17 cellular contexts compared by ENCODE assay signal in genomic region chr22:20089226-20089976, GRCh38. TPM values are rescaled to one million over a fixed set of nuclear protein-coding genes. Genes with fewer than 3 reads are reported as not detected.
DNase-seq lines count a peak whose midpoint lies in the region; ATAC-seq, FAIRE-seq and TF ChIP-seq lines count a peak whose summit lies in the region.
"Had no signal": no experiment of that assay in that cellular context is flagged by ENCODE, and none has a peak within 500 bp of the region (broad histone marks: within the 10 kb centered on the region; RNA-seq: fewer than 3 reads in every experiment).

No MANE protein-coding gene starts in this region.

- no peak for TF ChIP-seq POLR2A in K562 (conservative IDR thresholded peaks at IDR 0.05)

- WGBS in K562 (ENCODE audit: insufficient coverage, low coverage, missing lambda C conversion rate): 96% methylated on average over 17 of the region's 17 CpGs

- BruUV-seq in K562 (replicated peaks; lab: Mats Ljungman, UMichigan): no TSS peak

- H3K27me3 Mint-ChIP-seq in naive thymus-derived CD8-positive, alpha-beta T cell: no peaks in the 10 kb centered on the region
- H3K27me3 Mint-ChIP-seq: CD4-positive, alpha-beta memory T cell had no signal

- intact Hi-C loops in left ventricle myocardium superior (cut with micrococcal nuclease): no loop called here
- intact Hi-C loops in left ventricle myocardium inferior (cut with micrococcal nuclease): no loop called here
- intact Hi-C loops in K562 (cut with micrococcal nuclease): no loop called here
- intact Hi-C loops in ascending aorta (cut with DNase I): no loop called here

- H3K4me1 ChIP-seq in left ventricle myocardium inferior: peaks cover 29% of the 10 kb centered on the region
- H3K4me1 ChIP-seq in K562 (replicated peaks in 1 of 2; ENCODE audit: control insufficient read depth in 2 of 2, insufficient read depth in 2 of 2, low read length in 2 of 2): peaks cover 13 to 24% of the 10 kb centered on the region in 2 experiments
- peaks cover 0 to 5% of the 10 kb centered on the region in 2 donors for H3K4me1 ChIP-seq in ascending aorta

- H3K36me3 ChIP-seq in left ventricle myocardium inferior (peaks cover 90% of the 10 kb centered on the region), K562 (ENCODE audit: control insufficient read depth, insufficient read depth, low read length) (peaks cover 97% of the 10 kb centered on the region), ascending aorta (peaks cover 76 to 88% of the 10 kb centered on the region in 2 donors)

- H3K27ac ChIP-seq in left ventricle myocardium inferior (replicated peaks) (no peak overlapping the region), K562 (ENCODE audit: extremely low read depth, low read depth, low read length) (no peak overlapping the region), ascending aorta (no peak overlapping the region)

- TF ChIP-seq CTCF in left ventricle myocardium inferior (IDR thresholded peaks at IDR 0.05; ENCODE audit: borderline replicate concordance): no peak
- TF ChIP-seq CTCF in K562 (IDR thresholded peaks at IDR 0.05 in 2 of 3, conservative IDR thresholded peaks at IDR 0.05 in 1 of 3; ENCODE audit: insufficient read depth in 2 of 3, low read depth in 1 of 3, low read length in 3 of 3): no peak; a peak in 1 of 6 replicates
- no peak for TF ChIP-seq CTCF in ascending aorta (IDR thresholded peaks at IDR 0.05)

- no peak overlapping the region for H3K4me3 ChIP-seq in left ventricle myocardium inferior
- no peak overlapping the region for H3K4me3 ChIP-seq in K562
- no peak overlapping the region for H3K4me3 ChIP-seq in ascending aorta

- H3K27ac Mint-ChIP-seq in naive thymus-derived CD8-positive, alpha-beta T cell: peak overlapping the region in 8 of 10 donors; percentile 17 to 90 (median 60)

- ATAC-seq in left ventricle myocardium superior: no peak
- ATAC-seq in K562: no peak
- no peak for ATAC-seq in naive thymus-derived CD8-positive, alpha-beta T cell

- no peak for TF ChIP-seq EP300 in K562 (IDR thresholded peaks at IDR 0.05; ENCODE audit: low read length)

- no peak for FAIRE-seq in K562 (lab: Jason Lieb, UNC)
- FAIRE-seq: H1 had no signal

- in situ Hi-C loops in K562 (cut with MboI): loop anchor here (5.0 kb wide), 1 partner anchor 117 kb away; no protein-coding TSS in a partner anchor

- POLR2A ChIA-PET in K562 (lab: Yijun Ruan, JAX): interaction anchor here (0.5 to 19.4 kb wide), 14 partner anchors 6 to 453 kb away, joined by 3 to 513 read pairs (median 3); partner anchors contain the start of genes DGCR8, RANBP1, TANGO2 and TRMT2A
- POLR2A ChIA-PET in naive thymus-derived CD8-positive, alpha-beta T cell (lab: Charles Lee): interaction anchor here (0.6 to 1.8 kb wide), 2 partner anchors 8 to 68 kb away, joined by 3 to 5 read pairs; partner anchors contain the start of gene TANGO2

- peaks cover 73% of the 10 kb centered on the region for H3K79me2 ChIP-seq in K562 (ENCODE audit: control insufficient read depth, insufficient read depth, low read length)

- peaks cover 5% of the 10 kb centered on the region for H3K9me1 ChIP-seq in K562 (ENCODE audit: control insufficient read depth, insufficient read depth, low read length)

- TF ChIP-seq RAD21 in K562 (CRISPR knock-in tag; conservative IDR thresholded peaks at IDR 0.05 in 1 of 2, IDR thresholded peaks at IDR 0.05 in 1 of 2): no peak

- H3K9me3 ChIP-seq in left ventricle myocardium inferior (replicated peaks) (no peaks in the 10 kb centered on the region), K562 (replicated peaks; ENCODE audit: control insufficient read depth, insufficient read depth, low read depth, low read length) (no peaks in the 10 kb centered on the region), ascending aorta (no peaks in the 10 kb centered on the region)

- H3K9me3 Mint-ChIP-seq in naive thymus-derived CD8-positive, alpha-beta T cell: no peaks in the 10 kb centered on the region
- H3K9me3 Mint-ChIP-seq: CD4-positive, alpha-beta memory T cell had no signal

- no peaks in the 10 kb centered on the region for H3K27me3 ChIP-seq in left ventricle myocardium inferior (ENCODE audit: low read depth)
- H3K27me3 ChIP-seq in K562 (ENCODE audit: control insufficient read depth in 2 of 2, insufficient read depth in 2 of 2, low read length in 2 of 2): no peaks in the 10 kb centered on the region
- H3K27me3 ChIP-seq in ascending aorta: no peaks in the 10 kb centered on the region

- H3K4me1 Mint-ChIP-seq in naive thymus-derived CD8-positive, alpha-beta T cell: peaks cover 16 to 75% (median 60%) of the 10 kb centered on the region in 4 donors

- CTCF ChIA-PET in K562 (lab: Yijun Ruan, JAX; ENCODE audit: low intra/inter-chr PET ratio): no interaction called here

- H3K9ac ChIP-seq in K562 (ENCODE audit: insufficient read depth in 1 of 2, low read depth in 2 of 2, low read length in 2 of 2): peak overlapping the region in 1 of 2 experiments; percentile 13; a peak in 1 of 4 replicates

- H4K20me1 ChIP-seq in K562 (replicated peaks; ENCODE audit: control insufficient read depth, insufficient read depth, low read length): peaks cover 14% of the 10 kb centered on the region

- H2AFZ ChIP-seq in K562 (ENCODE audit: low read depth, low read length): no peak overlapping the region

- H3K4me3 Mint-ChIP-seq in naive thymus-derived CD8-positive, alpha-beta T cell: peak overlapping the region in 2 of 10 donors; percentile 48 to 55

- no peak overlapping the region for H3K4me2 ChIP-seq in K562 (ENCODE audit: insufficient read depth, low read length)

- peaks cover 10 to 89% (median 26%) of the 10 kb centered on the region in 3 donors for H3K36me3 Mint-ChIP-seq in naive thymus-derived CD8-positive, alpha-beta T cell

- DNase-seq in left ventricle myocardium superior (peak; percentile 13), left ventricle myocardium inferior (no peak), K562 (ENCODE audit: extremely low read depth in 1 of 4, low spot score in 3 of 4) (no peak), HuH-7.5 (ENCODE audit: low spot score) (no peak), ascending aorta (ENCODE audit: low spot score in 2 of 2) (no peak), NCI-H1694 treated with DMSO at 0.1 percent for 48 hours (lab: John Stamatoyannopoulos, UW) (no peak)
- no peak for DNase-seq in naive thymus-derived CD8-positive, alpha-beta T cell
- DNase-seq: ACHN; CD4-positive, alpha-beta memory T cell; DND-41; GF-D8; NCI-H1105 treated with DMSO at 0.1 percent for 48 hours; NCI-H187 treated with DMSO at 0.1 percent for 48 hours; NCI-H446 treated with DMSO at 0.1 percent for 48 hours; NCI-H748 treated with DMSO at 0.1 percent for 48 hours; SHP77 had no signal

RNA-seq across cellular contexts. Expression of gene DGCR8, which starts 9.4 kb away (rescaled TPM):
- total RNA-seq in left ventricle myocardium superior (17.7 TPM), left ventricle myocardium inferior (16.8 TPM), K562 (2014; rRNA removed) (107 and 108 TPM in 2 replicates), K562 (2014; rRNA removed; fragmentation: Illumina TruSeq; extraction: Trizol) (43.7 and 49.4 TPM in 2 replicates), K562 (2015; rRNA removed; fragmentation: Illumina TruSeq; extraction: Trizol) (80.1 and 81.2 TPM in 2 replicates), K562 (2021) (116 and 119 TPM in 2 replicates), ascending aorta (18.0 TPM)
- total RNA-seq in K562 (2011; cell fraction: chromatin; rRNA removed; ENCODE audit: low replicate concordance): 638 and 1,105 TPM in 2 replicates
- total RNA-seq in K562 (2011; cell fraction: nucleolus; rRNA removed): 550 and 577 TPM in 2 replicates
- total RNA-seq in K562 (2011; cell fraction: nucleoplasm; rRNA removed): 502 and 511 TPM in 2 replicates
- polyA plus RNA-seq in K562 (2011; rRNA removed) (81.8 and 155 TPM in 2 replicates), K562 (2014; fragmentation: Illumina TruSeq; extraction: Trizol) (70.4 and 75.0 TPM in 2 replicates), K562 (2014; fragmentation: Nextera tagmentation; extraction: Ambion mirVana) (1 to 10 TPM; 5.9 to 7.7 TPM), K562 (2014; rRNA removed) (135 and 144 TPM in 2 replicates)
- polyA plus RNA-seq in K562 (2011; cell fraction: cytosol; rRNA removed): 51.2 and 92.7 TPM in 2 replicates
- 1,167 and 1,418 TPM in 2 replicates for polyA plus RNA-seq in K562 (2011; cell fraction: nucleus; rRNA removed)
- polyA plus RNA-seq in K562 (2012): 76.7 and 85.3 TPM in 2 replicates
- 62.1 and 82.0 TPM in 2 replicates for polyA minus RNA-seq in K562 (2011; rRNA and poly(A)+ RNA removed)
- polyA minus RNA-seq in K562 (2011; cell fraction: cytosol; rRNA and poly(A)+ RNA removed): 35.2 and 46.4 TPM in 2 replicates
- 210 and 349 TPM in 2 replicates for polyA minus RNA-seq in K562 (2011; cell fraction: nucleus; rRNA and poly(A)+ RNA removed)
- 10 to 100 TPM; 51.3 to 53.3 TPM for total RNA-seq in naive thymus-derived CD8-positive, alpha-beta T cell
- 1 to 10 TPM; 4.0 to 6.0 (median 4.4) TPM for polyA plus RNA-seq in naive thymus-derived CD8-positive, alpha-beta T cell

RNA-seq across cellular contexts. Expression of gene RANBP1, which starts 26.5 kb away (rescaled TPM):
- 36.6 TPM for total RNA-seq in left ventricle myocardium superior
- 39.6 TPM for total RNA-seq in left ventricle myocardium inferior
- total RNA-seq in K562 (2011; cell fraction: chromatin; rRNA removed; ENCODE audit: low replicate concordance): 525 and 801 TPM in 2 replicates
- total RNA-seq in K562 (2011; cell fraction: nucleolus; rRNA removed): 523 and 591 TPM in 2 replicates
- total RNA-seq in K562 (2011; cell fraction: nucleoplasm; rRNA removed): 545 and 554 TPM in 2 replicates
- 2,045 and 2,260 TPM in 2 replicates for total RNA-seq in K562 (2014; rRNA removed)
- 1,191 and 1,409 TPM in 2 replicates for total RNA-seq in K562 (2014; rRNA removed; fragmentation: Illumina TruSeq; extraction: Trizol)
- total RNA-seq in K562 (2015; rRNA removed; fragmentation: Illumina TruSeq; extraction: Trizol): 1,591 and 1,659 TPM in 2 replicates
- 1,289 and 1,311 TPM in 2 replicates for total RNA-seq in K562 (2021)
- polyA plus RNA-seq in K562 (2011; rRNA removed): 1,082 and 1,351 TPM in 2 replicates
- 950 and 1,655 TPM in 2 replicates for polyA plus RNA-seq in K562 (2011; cell fraction: cytosol; rRNA removed)
- 1,008 and 1,512 TPM in 2 replicates for polyA plus RNA-seq in K562 (2011; cell fraction: nucleus; rRNA removed)
- polyA plus RNA-seq in K562 (2012): 795 and 1,074 TPM in 2 replicates
- 1,518 and 1,621 TPM in 2 replicates for polyA plus RNA-seq in K562 (2014; fragmentation: Illumina TruSeq; extraction: Trizol)
- 100 to 1,000 TPM; 162 to 207 TPM for polyA plus RNA-seq in K562 (2014; fragmentation: Nextera tagmentation; extraction: Ambion mirVana)
- 2,237 and 2,891 TPM in 2 replicates for polyA plus RNA-seq in K562 (2014; rRNA removed)
- 896 and 959 TPM in 2 replicates for polyA minus RNA-seq in K562 (2011; rRNA and poly(A)+ RNA removed)
- polyA minus RNA-seq in K562 (2011; cell fraction: cytosol; rRNA and poly(A)+ RNA removed): 618 and 835 TPM in 2 replicates
- polyA minus RNA-seq in K562 (2011; cell fraction: nucleus; rRNA and poly(A)+ RNA removed): 183 and 414 TPM in 2 replicates
- 10 to 100 TPM; 64.0 to 67.0 TPM for total RNA-seq in naive thymus-derived CD8-positive, alpha-beta T cell
- polyA plus RNA-seq in naive thymus-derived CD8-positive, alpha-beta T cell: 100 to 1,000 TPM in 1 of 3 donors, 10 to 100 TPM in 2; 72.5 to 106 (median 92.7) TPM
- 302 TPM for total RNA-seq in ascending aorta

RNA-seq across cellular contexts. Expression of gene TRMT2A, which starts 27.6 kb away (rescaled TPM):
- 28.5 TPM for total RNA-seq in left ventricle myocardium superior
- total RNA-seq in left ventricle myocardium inferior: 27.8 TPM
- total RNA-seq in K562 (2011; cell fraction: chromatin; rRNA removed; ENCODE audit: low replicate concordance): 249 and 785 TPM in 2 replicates
- total RNA-seq in K562 (2011; cell fraction: nucleolus; rRNA removed): 623 and 778 TPM in 2 replicates
- total RNA-seq in K562 (2011; cell fraction: nucleoplasm; rRNA removed): 344 and 378 TPM in 2 replicates
- 203 and 254 TPM in 2 replicates for total RNA-seq in K562 (2014; rRNA removed)
- 31.5 and 47.4 TPM in 2 replicates for total RNA-seq in K562 (2014; rRNA removed; fragmentation: Illumina TruSeq; extraction: Trizol)
- 151 and 170 TPM in 2 replicates for total RNA-seq in K562 (2015; rRNA removed; fragmentation: Illumina TruSeq; extraction: Trizol)
- total RNA-seq in K562 (2021): 222 and 242 TPM in 2 replicates
- 102 and 189 TPM in 2 replicates for polyA plus RNA-seq in K562 (2011; rRNA removed)
- 155 and 253 TPM in 2 replicates for polyA plus RNA-seq in K562 (2011; cell fraction: cytosol; rRNA removed)
- polyA plus RNA-seq in K562 (2011; cell fraction: nucleus; rRNA removed): 1,476 and 1,701 TPM in 2 replicates
- 173 and 189 TPM in 2 replicates for polyA plus RNA-seq in K562 (2012)
- polyA plus RNA-seq in K562 (2014; fragmentation: Illumina TruSeq; extraction: Trizol): 140 and 177 TPM in 2 replicates
- 1 to 10 TPM; 1.6 to 6.6 TPM for polyA plus RNA-seq in K562 (2014; fragmentation: Nextera tagmentation; extraction: Ambion mirVana)
- polyA plus RNA-seq in K562 (2014; rRNA removed): 258 and 265 TPM in 2 replicates
- 57.9 and 72.9 TPM in 2 replicates for polyA minus RNA-seq in K562 (2011; rRNA and poly(A)+ RNA removed)
- polyA minus RNA-seq in K562 (2011; cell fraction: cytosol; rRNA and poly(A)+ RNA removed): 87.3 and 128 TPM in 2 replicates
- 286 and 369 TPM in 2 replicates for polyA minus RNA-seq in K562 (2011; cell fraction: nucleus; rRNA and poly(A)+ RNA removed)
- 100 to 1,000 TPM; 120 to 123 TPM for total RNA-seq in naive thymus-derived CD8-positive, alpha-beta T cell
- polyA plus RNA-seq in naive thymus-derived CD8-positive, alpha-beta T cell: 10 to 100 TPM; 24.8 to 36.8 (median 32.5) TPM
- total RNA-seq in ascending aorta: 161 TPM

RNA-seq across cellular contexts. Expression of gene ZDHHC8, which starts 42.2 kb away (rescaled TPM):
- 51.6 TPM for total RNA-seq in left ventricle myocardium superior
- 42.4 TPM for total RNA-seq in left ventricle myocardium inferior
- total RNA-seq in K562 (2011; cell fraction: chromatin; rRNA removed; ENCODE audit: low replicate concordance): 77.3 and 229 TPM in 2 replicates
- 110 and 113 TPM in 2 replicates for total RNA-seq in K562 (2011; cell fraction: nucleolus; rRNA removed)
- 89.5 and 103 TPM in 2 replicates for total RNA-seq in K562 (2011; cell fraction: nucleoplasm; rRNA removed)
- total RNA-seq in K562 (2014; rRNA removed): 16.4 and 27.9 TPM in 2 replicates
- total RNA-seq in K562 (2014; rRNA removed; fragmentation: Illumina TruSeq; extraction: Trizol): 4.5 and 7.5 TPM in 2 replicates
- 9.8 and 11.3 TPM in 2 replicates for total RNA-seq in K562 (2015; rRNA removed; fragmentation: Illumina TruSeq; extraction: Trizol)
- total RNA-seq in K562 (2021): 99.5 and 109 TPM in 2 replicates
- polyA plus RNA-seq in K562 (2011; rRNA removed): 21.3 and 39.4 TPM in 2 replicates
- 30.5 and 34.1 TPM in 2 replicates for polyA plus RNA-seq in K562 (2011; cell fraction: cytosol; rRNA removed)
- 388 and 500 TPM in 2 replicates for polyA plus RNA-seq in K562 (2011; cell fraction: nucleus; rRNA removed)
- 47.3 and 69.3 TPM in 2 replicates for polyA plus RNA-seq in K562 (2012)
- 34.6 and 58.2 TPM in 2 replicates for polyA plus RNA-seq in K562 (2014; fragmentation: Illumina TruSeq; extraction: Trizol)
- polyA plus RNA-seq in K562 (2014; fragmentation: Nextera tagmentation; extraction: Ambion mirVana): under 1 TPM; 0.04 to 0.15 TPM
- polyA plus RNA-seq in K562 (2014; rRNA removed): 74.5 and 108 TPM in 2 replicates
- 5.1 and 6.4 TPM in 2 replicates for polyA minus RNA-seq in K562 (2011; rRNA and poly(A)+ RNA removed)
- 26.3 and 42.5 TPM in 2 replicates for polyA minus RNA-seq in K562 (2011; cell fraction: cytosol; rRNA and poly(A)+ RNA removed)
- 38.9 and 55.3 TPM in 2 replicates for polyA minus RNA-seq in K562 (2011; cell fraction: nucleus; rRNA and poly(A)+ RNA removed)
- 10 to 100 TPM; 93.5 to 99.2 TPM for total RNA-seq in naive thymus-derived CD8-positive, alpha-beta T cell
- polyA plus RNA-seq in naive thymus-derived CD8-positive, alpha-beta T cell: 1 to 10 TPM; 1.4 to 4.6 (median 2.6) TPM
- 35.5 TPM for total RNA-seq in ascending aorta
